In genomic region chr1:37493336-37494098, GRCh38 we compare ENCODE assay signal across 19 cellular contexts. TPM values are rescaled to one million over a fixed set of nuclear protein-coding genes. Genes with fewer than 3 reads are reported as not detected.
DNase-seq lines count a peak whose midpoint lies in the region; ATAC-seq, FAIRE-seq and TF ChIP-seq lines count a peak whose summit lies in the region.
"Had no signal": no experiment of that assay in that cellular context is flagged by ENCODE, and none has a peak within 500 bp of the region (broad histone marks: within the 10 kb centered on the region; RNA-seq: fewer than 3 reads in every experiment).

No MANE protein-coding gene starts in this region.

- H2AFZ ChIP-seq in KMS-11 (ENCODE audit: low read depth) (no peak overlapping the region), astrocyte (ENCODE audit: low read depth, low read length) (no peak overlapping the region)

- H3K4me2 ChIP-seq in KMS-11 (no peak overlapping the region; the same call in 1 of the 2 replicates), astrocyte (ENCODE audit: low read length) (no peak overlapping the region)

- H3K4me3 ChIP-seq in breast epithelium (no peak overlapping the region), KMS-11 (IDR thresholded peaks at IDR 0.05; ENCODE audit: insufficient read depth, low read depth, low read length) (no peak overlapping the region), astrocyte (ENCODE audit: insufficient read depth, low read depth, low read length) (no peak overlapping the region)
- H3K4me3 ChIP-seq: heart left ventricle, left lung, skin epidermis had no signal

- TSS peak; percentile 53 for BruUV-seq in MCF 10A (replicated peaks; lab: Mats Ljungman, UMichigan)

- H4K20me1 ChIP-seq in KMS-11 (ENCODE audit: insufficient read depth) (no peaks in the 10 kb centered on the region), astrocyte (ENCODE audit: insufficient read depth, low read length) (peaks cover 4% of the 10 kb centered on the region)

- H3K27me3 Mint-ChIP-seq in MCF 10A (ENCODE audit: insufficient read depth, unreplicated experiment) (no peaks in the 10 kb centered on the region), astrocyte (ENCODE audit: low read depth, unreplicated experiment) (no peaks in the 10 kb centered on the region)
- H3K27me3 Mint-ChIP-seq in stimulated activated naive CD8-positive, alpha-beta T cell treated with anti-CD3 and anti-CD28 coated beads, Interleukin-15, amount 100 ng/mL, for 72 hours, result no peaks in the 10 kb centered on the region

- no peaks in the 10 kb centered on the region for H3K27me3 ChIP-seq in breast epithelium
- H3K27me3 ChIP-seq in KMS-11 (ENCODE audit: insufficient read depth, low read depth), result no peaks in the 10 kb centered on the region
- H3K27me3 ChIP-seq in astrocyte (ENCODE audit: insufficient read depth, low read length), result no peaks in the 10 kb centered on the region
- H3K27me3 ChIP-seq: heart left ventricle, left lung had no signal

- H3K27ac ChIP-seq in breast epithelium (no peak overlapping the region), KMS-11 (peak overlapping the region; percentile 11; the same call in 1 of the 2 replicates), astrocyte (ENCODE audit: low read depth, low read length) (no peak overlapping the region)
- H3K27ac ChIP-seq: heart left ventricle, left lung, skin epidermis had no signal

- H3K4me3 Mint-ChIP-seq in MCF 10A (ENCODE audit: unreplicated experiment) (no peak overlapping the region), astrocyte (ENCODE audit: unreplicated experiment) (no peak overlapping the region)
- H3K4me3 Mint-ChIP-seq in stimulated activated naive CD8-positive, alpha-beta T cell treated with anti-CD3 and anti-CD28 coated beads, Interleukin-15, amount 100 ng/mL, for 72 hours, result no peak overlapping the region

- H3K36me3 Mint-ChIP-seq in MCF 10A (ENCODE audit: insufficient read depth, unreplicated experiment) (peaks cover 64% of the 10 kb centered on the region), astrocyte (ENCODE audit: low read depth, unreplicated experiment) (no peaks in the 10 kb centered on the region)

- H3K9me3 Mint-ChIP-seq in MCF 10A (ENCODE audit: unreplicated experiment) (no peaks in the 10 kb centered on the region), astrocyte (ENCODE audit: unreplicated experiment) (no peaks in the 10 kb centered on the region)
- H3K9me3 Mint-ChIP-seq in stimulated activated naive CD8-positive, alpha-beta T cell treated with anti-CD3 and anti-CD28 coated beads, Interleukin-15, amount 100 ng/mL, for 72 hours, result no peaks in the 10 kb centered on the region

- H3K4me1 Mint-ChIP-seq in MCF 10A (ENCODE audit: insufficient read depth, unreplicated experiment) (no peaks in the 10 kb centered on the region), astrocyte (ENCODE audit: low read depth, unreplicated experiment) (no peaks in the 10 kb centered on the region)
- peaks cover 6% of the 10 kb centered on the region for H3K4me1 Mint-ChIP-seq in stimulated activated naive CD8-positive, alpha-beta T cell treated with anti-CD3 and anti-CD28 coated beads, Interleukin-15, amount 100 ng/mL, for 72 hours

- H3K9me3 ChIP-seq in breast epithelium (no peaks in the 10 kb centered on the region), astrocyte (ENCODE audit: insufficient read depth, low read depth, low read length) (no peaks in the 10 kb centered on the region)
- H3K9me3 ChIP-seq: heart left ventricle, left lung had no signal

- DNase-seq in MCF 10A (ENCODE audit: unreplicated experiment), result no peak
- no peak for DNase-seq in breast epithelium (ENCODE audit: low spot score in 2 of 2)
- no peak for DNase-seq in astrocyte (ENCODE audit: low read depth)
- DNase-seq in stimulated activated naive CD8-positive, alpha-beta T cell treated with anti-CD3 and anti-CD28 coated beads, Interleukin-15, amount 100 ng/mL, for 72 hours, result no peak
- DNase-seq in RPMI8226, result no peak
- DNase-seq in NCI-H1048 (lab: John Stamatoyannopoulos, UW), result no peak
- DNase-seq: activated CD4-positive, CD25-positive, alpha-beta regulatory T cell treated with anti-CD3 and anti-CD28 coated beads, Interleukin-2, amount 50 U/mL, for 72 hours; caudate nucleus; DND-41; heart left ventricle; left lung; NCI-H1417 treated with DMSO at 0.1 percent for 48 hours; NCI-H524 treated with DMSO at 0.1 percent for 48 hours; stimulated activated CD4-positive, alpha-beta T cell treated with anti-CD3 and anti-CD28 coated beads, Interleukin-2, amount 100 ng/mL, for 24 hours; stimulated activated naive CD4-positive, alpha-beta T cell treated with Interleukin-2 at 50 U/mL for 16 hours; trophoblast cell had no signal

- POLR2A ChIA-PET in MCF 10A (lab: Yijun Ruan, JAX), result no interaction called here

- H3K27ac Mint-ChIP-seq in MCF 10A (ENCODE audit: low read depth, unreplicated experiment) (no peak overlapping the region), astrocyte (ENCODE audit: unreplicated experiment) (peak overlapping the region; percentile 0)
- H3K27ac Mint-ChIP-seq in stimulated activated naive CD8-positive, alpha-beta T cell treated with anti-CD3 and anti-CD28 coated beads, Interleukin-15, amount 100 ng/mL, for 72 hours, result no peak overlapping the region

- ATAC-seq in stimulated activated naive CD8-positive, alpha-beta T cell treated with anti-CD3 and anti-CD28 coated beads, Interleukin-15, amount 100 ng/mL, for 72 hours, result peak; percentile 60
- ATAC-seq in GM21786 (IDR thresholded peaks at IDR 0.05; ENCODE audit: unreplicated experiment), result no peak
- ATAC-seq: heart left ventricle, left lung had no signal

- peak; percentile 80 for FAIRE-seq in astrocyte (lab: Jason Lieb, UNC)

- H3K4me1 ChIP-seq in breast epithelium (peaks cover 0 to 7% of the 10 kb centered on the region in 2 donors), KMS-11 (ENCODE audit: low read depth, poor library complexity, severe bottlenecking) (peaks cover 33% of the 10 kb centered on the region), astrocyte (ENCODE audit: insufficient read depth, low read length) (no peaks in the 10 kb centered on the region)
- H3K4me1 ChIP-seq: left lung had no signal

- H3K9ac ChIP-seq in KMS-11 (no peak overlapping the region), astrocyte (ENCODE audit: low read length) (no peak overlapping the region)

- H3K79me2 ChIP-seq in KMS-11 (ENCODE audit: insufficient read depth, low read depth) (no peaks in the 10 kb centered on the region), astrocyte (ENCODE audit: insufficient read depth, low read length) (peaks cover 12% of the 10 kb centered on the region)

- no peak for TF ChIP-seq POLR2A in breast epithelium (IDR thresholded peaks at IDR 0.05)

- TF ChIP-seq CTCF in MCF 10A (IDR thresholded peaks at IDR 0.05; ENCODE audit: unreplicated experiment), result no peak
- TF ChIP-seq CTCF in breast epithelium (IDR thresholded peaks at IDR 0.05), result no peak
- no peak for TF ChIP-seq CTCF in KMS-11 (conservative IDR thresholded peaks at IDR 0.05; ENCODE audit: low read depth, low read length)
- TF ChIP-seq CTCF in astrocyte (IDR thresholded peaks at IDR 0.05; ENCODE audit: insufficient read depth, low read depth, low read length), result no peak

- H3K36me3 ChIP-seq in breast epithelium, result no peaks in the 10 kb centered on the region
- H3K36me3 ChIP-seq in KMS-11 (ENCODE audit: insufficient read depth), result no peaks in the 10 kb centered on the region
- peaks cover 31% of the 10 kb centered on the region for H3K36me3 ChIP-seq in astrocyte (ENCODE audit: insufficient read depth, low read length)

- intact Hi-C loops in MCF 10A (cut with micrococcal nuclease) (no loop called here), breast epithelium (cut with DNase I; ENCODE audit: low total_unique reads) (no loop called here)

- CTCF ChIA-PET in MCF 10A (lab: Yijun Ruan, JAX), result interaction anchor here (1.4 to 13.0 kb wide), 2 partner anchors 40 to 188 kb away, joined by 3 to 234 read pairs; no protein-coding TSS in a partner anchor

RNA-seq across cellular contexts. Expression of gene ZC3H12A, which starts 19.1 kb away (rescaled TPM):
- total RNA-seq in MCF 10A (2022) (37.2 and 51.4 TPM in 2 replicates), breast epithelium (10 to 100 TPM in 2 of 3 donors, 1 to 10 TPM in 1; 5.8 to 82.8 (median 76.7) TPM), astrocyte (12.1 and 12.6 TPM in 2 replicates)

RNA-seq across cellular contexts. Expression of gene MEAF6, which starts 21.0 kb away (rescaled TPM):
- 71.3 and 72.0 TPM in 2 replicates for total RNA-seq in MCF 10A (2022)
- total RNA-seq in breast epithelium, result 100 to 1,000 TPM in 1 of 3 donors, 10 to 100 TPM in 2; 78.2 to 140 (median 87.2) TPM
- total RNA-seq in astrocyte, result 49.0 and 49.1 TPM in 2 replicates
